In genomic region chr1:1153215-1153614, GRCh38 we compare ENCODE assay signal across 5 cellular contexts. TPM values are rescaled to one million over a fixed set of nuclear protein-coding genes. Genes with fewer than 3 reads are reported as not detected.
"Had no signal": no experiment of that assay in that cellular context is flagged by ENCODE, and none has a peak within 500 bp of the region (broad histone marks: within the 10 kb centered on the region; RNA-seq: fewer than 3 reads in every experiment).

No MANE protein-coding gene starts in this region.

RNA-seq across cellular contexts. Expression of gene TTLL10, which starts 20.5 kb away (rescaled TPM):
- total RNA-seq: frontal cortex, left lobe of liver, right lobe of liver, upper lobe of right lung had no signal
- polyA plus RNA-seq: ovary had no signal

RNA-seq across cellular contexts. Expression of gene TNFRSF18, which starts 53.2 kb away (rescaled TPM):
- total RNA-seq: frontal cortex, left lobe of liver had no signal
